ENCODE assay signal across 1 cellular context in the genomic region with DNA sequence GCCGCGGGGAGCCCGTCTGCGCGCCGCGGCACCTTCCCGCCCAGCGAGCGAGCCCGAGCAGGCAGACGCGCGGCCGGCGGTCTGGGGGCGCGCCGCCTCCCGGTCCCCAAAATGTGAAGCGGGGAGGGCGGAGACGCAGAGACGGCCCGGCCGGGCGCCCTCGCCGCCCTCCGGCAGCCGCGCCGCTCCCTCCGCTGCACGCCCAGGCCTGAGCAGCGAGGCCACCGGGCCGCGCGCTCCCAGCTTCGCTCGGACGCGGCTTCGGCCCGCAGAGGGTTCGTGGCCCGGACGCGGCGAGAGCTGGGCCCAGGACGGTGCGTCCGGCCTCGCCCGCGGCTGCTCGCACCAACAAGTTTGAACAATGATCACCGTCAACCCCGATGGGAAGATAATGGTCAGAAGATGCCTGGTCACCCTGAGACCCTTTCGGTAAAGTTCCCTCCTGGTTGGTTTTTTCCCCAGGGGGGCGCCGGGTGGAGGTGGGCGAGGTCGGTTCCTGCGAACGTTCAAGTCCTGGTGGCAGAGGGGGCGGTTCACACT.
A peak's percentile ranks its signal among the peaks of the same experiment; 100 is the strongest.
TF ChIP-seq lines count a peak whose summit lies in the region.

No MANE protein-coding gene starts in this region.

TF ChIP-seq in WTC11, 78 proteins besides CTCF, POLR2A, EP300 and RAD21 (continued from another document):
- TF ChIP-seq, protein P1, sequence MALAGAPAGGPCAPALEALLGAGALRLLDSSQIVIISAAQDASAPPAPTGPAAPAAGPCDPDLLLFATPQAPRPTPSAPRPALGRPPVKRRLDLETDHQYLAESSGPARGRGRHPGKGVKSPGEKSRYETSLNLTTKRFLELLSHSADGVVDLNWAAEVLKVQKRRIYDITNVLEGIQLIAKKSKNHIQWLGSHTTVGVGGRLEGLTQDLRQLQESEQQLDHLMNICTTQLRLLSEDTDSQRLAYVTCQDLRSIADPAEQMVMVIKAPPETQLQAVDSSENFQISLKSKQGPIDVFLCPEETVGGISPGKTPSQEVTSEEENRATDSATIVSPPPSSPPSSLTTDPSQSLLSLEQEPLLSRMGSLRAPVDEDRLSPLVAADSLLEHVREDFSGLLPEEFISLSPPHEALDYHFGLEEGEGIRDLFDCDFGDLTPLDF (CRISPR knock-in tag; IDR thresholded peaks at IDR 0.05), result no peak
- TF ChIP-seq FOXP1 (CRISPR knock-in tag; IDR thresholded peaks at IDR 0.05; ENCODE audit: borderline replicate concordance) (no peak; the same call in 1 of the 2 replicates), SMAD4 (CRISPR knock-in tag; IDR thresholded peaks at IDR 0.05) (no peak), TEAD4 (CRISPR knock-in tag; IDR thresholded peaks at IDR 0.05) (no peak), MXD4 (CRISPR knock-in tag; IDR thresholded peaks at IDR 0.05; ENCODE audit: borderline replicate concordance) (no peak), STAT6 (CRISPR knock-in tag; conservative IDR thresholded peaks at IDR 0.05; ENCODE audit: low read depth) (0 out of 2 replicates have a peak, but pooled peaks have one; percentile 33), CREM (CRISPR knock-in tag; IDR thresholded peaks at IDR 0.05) (no peak; the same call in 1 of the 2 replicates), ZNF396 (CRISPR knock-in tag; IDR thresholded peaks at IDR 0.05; ENCODE audit: borderline replicate concordance) (no peak), SOX15 (CRISPR knock-in tag; IDR thresholded peaks at IDR 0.05) (no peak), FOXP4 (CRISPR knock-in tag; IDR thresholded peaks at IDR 0.05) (0 out of 2 replicates have a peak, but pooled peaks have one; percentile 12), ZNF317 (CRISPR knock-in tag; IDR thresholded peaks at IDR 0.05; ENCODE audit: borderline replicate concordance, low read depth) (no peak), ATF1 (CRISPR knock-in tag; IDR thresholded peaks at IDR 0.05) (no peak), IRF2 (CRISPR knock-in tag; IDR thresholded peaks at IDR 0.05; ENCODE audit: borderline replicate concordance, low read depth) (no peak), TEAD1 (CRISPR knock-in tag; IDR thresholded peaks at IDR 0.05) (0 out of 2 replicates have a peak, but pooled peaks have one; percentile 52), SP1 (CRISPR knock-in tag; conservative IDR thresholded peaks at IDR 0.05) (0 out of 2 replicates have a peak, but pooled peaks have one; percentile 1), SMAD3 (CRISPR knock-in tag; IDR thresholded peaks at IDR 0.05; ENCODE audit: borderline replicate concordance) (no peak), USF2 (CRISPR knock-in tag; IDR thresholded peaks at IDR 0.05) (no peak), ELF4 (CRISPR knock-in tag; IDR thresholded peaks at IDR 0.05; ENCODE audit: low read depth) (no peak), RORB (CRISPR knock-in tag; IDR thresholded peaks at IDR 0.05) (no peak), ZBTB43 (CRISPR knock-in tag; IDR thresholded peaks at IDR 0.05) (no peak), GTF2I (CRISPR knock-in tag; conservative IDR thresholded peaks at IDR 0.05) (no peak), JUN (CRISPR knock-in tag; IDR thresholded peaks at IDR 0.05) (no peak), ZNF232 (CRISPR knock-in tag; IDR thresholded peaks at IDR 0.05) (no peak), NR3C1 (CRISPR knock-in tag; conservative IDR thresholded peaks at IDR 0.05; ENCODE audit: low read depth) (no peak)
- TF ChIP-seq, protein P2, sequence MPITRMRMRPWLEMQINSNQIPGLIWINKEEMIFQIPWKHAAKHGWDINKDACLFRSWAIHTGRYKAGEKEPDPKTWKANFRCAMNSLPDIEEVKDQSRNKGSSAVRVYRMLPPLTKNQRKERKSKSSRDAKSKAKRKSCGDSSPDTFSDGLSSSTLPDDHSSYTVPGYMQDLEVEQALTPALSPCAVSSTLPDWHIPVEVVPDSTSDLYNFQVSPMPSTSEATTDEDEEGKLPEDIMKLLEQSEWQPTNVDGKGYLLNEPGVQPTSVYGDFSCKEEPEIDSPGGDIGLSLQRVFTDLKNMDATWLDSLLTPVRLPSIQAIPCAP (CRISPR knock-in tag; IDR thresholded peaks at IDR 0.05), result no peak
